Comparison of ENCODE assay signal across 22 cellular contexts in genomic region chr1:8543965-8544364, GRCh38.
DNase-seq lines count a peak whose midpoint lies in the region; ATAC-seq, FAIRE-seq and TF ChIP-seq lines count a peak whose summit lies in the region.
"Had no signal": no experiment of that assay in that cellular context is flagged by ENCODE, and none has a peak within 500 bp of the region (broad histone marks: within the 10 kb centered on the region; RNA-seq: fewer than 3 reads in every experiment).

No MANE protein-coding gene starts in this region.

- H3K27me3 Mint-ChIP-seq in MCF 10A (ENCODE audit: insufficient read depth, unreplicated experiment) = no peaks in the 10 kb centered on the region
- no peaks in the 10 kb centered on the region for H3K27me3 Mint-ChIP-seq in activated CD4-positive, alpha-beta memory T cell treated with anti-CD3 and anti-CD28 coated beads, Interleukin-2, amount 10 ng/mL, durations not matched to agents 7 days and 5 days
- H3K27me3 Mint-ChIP-seq: CD4-positive, alpha-beta T cell had no signal

- peaks cover 12% of the 10 kb centered on the region for H3K4me1 Mint-ChIP-seq in MCF 10A (ENCODE audit: insufficient read depth, unreplicated experiment)
- H3K4me1 Mint-ChIP-seq in activated CD4-positive, alpha-beta memory T cell treated with anti-CD3 and anti-CD28 coated beads, Interleukin-2, amount 10 ng/mL, durations not matched to agents 7 days and 5 days = peaks cover 45% of the 10 kb centered on the region

- no peak for TF ChIP-seq EP300 in K562 (IDR thresholded peaks at IDR 0.05; ENCODE audit: low read length)

- no peak overlapping the region for H3K9ac ChIP-seq in K562 (ENCODE audit: insufficient read depth in 1 of 2, low read depth in 2 of 2, low read length in 2 of 2)
- H3K9ac ChIP-seq: BLaER1 treated with 17β-estradiol and CSF1 and Interleukin-3, amounts not matched to agents 10 nM and 100 nM had no signal

- POLR2A ChIA-PET in MCF 10A (lab: Yijun Ruan, JAX) = interaction anchor here (0.7 to 2.3 kb wide), 6 partner anchors 10 to 900 kb away, joined by 3 to 15 read pairs (median 4); no protein-coding TSS in a partner anchor
- POLR2A ChIA-PET in K562 (lab: Yijun Ruan, JAX) = no interaction called here
- POLR2A ChIA-PET in activated CD4-positive, alpha-beta memory T cell treated with anti-CD3 and anti-CD28 coated beads, Interleukin-2, amount 10 ng/mL, durations not matched to agents 7 days and 5 days (lab: Charles Lee) = no interaction called here

- H3K4me1 ChIP-seq in breast epithelium (no peaks in the 10 kb centered on the region), K562 (replicated peaks in 1 of 2; ENCODE audit: control insufficient read depth in 2 of 2, insufficient read depth in 2 of 2, low read length in 2 of 2) (peaks cover 3 to 20% of the 10 kb centered on the region in 2 experiments; a peak in 3 of 5 replicates), uterus (peaks cover 0 to 25% of the 10 kb centered on the region in 2 donors)
- H3K4me1 ChIP-seq: BE2C, HAP-1 had no signal

- H3K27ac Mint-ChIP-seq in MCF 10A (ENCODE audit: low read depth, unreplicated experiment) = peak overlapping the region; percentile 54
- H3K27ac Mint-ChIP-seq in activated CD4-positive, alpha-beta memory T cell treated with anti-CD3 and anti-CD28 coated beads, Interleukin-2, amount 10 ng/mL, durations not matched to agents 7 days and 5 days = no peak overlapping the region
- H3K27ac Mint-ChIP-seq: CD14-positive monocyte; CD4-positive, alpha-beta T cell had no signal

- FAIRE-seq in G401.6 (lab: Jason Lieb, UNC) (peak; percentile 67), K562 (lab: Jason Lieb, UNC) (no peak)
- FAIRE-seq: H54 had no signal

- intact Hi-C loops in MCF 10A (cut with micrococcal nuclease) (no loop called here), breast epithelium (cut with DNase I; ENCODE audit: low total_unique reads) (no loop called here), K562 (cut with micrococcal nuclease) (no loop called here), uterus (cut with DNase I; ENCODE audit: low total_unique reads) (no loop called here)

- H3K4me3 ChIP-seq in breast epithelium = no peak overlapping the region
- no peak overlapping the region for H3K4me3 ChIP-seq in K562
- no peak overlapping the region for H3K4me3 ChIP-seq in uterus
- H3K4me3 ChIP-seq: BLaER1 treated with 17β-estradiol and CSF1 and Interleukin-3, amounts not matched to agents 10 nM and 100 nM; HAP-1 had no signal

- DNase-seq in MCF 10A (ENCODE audit: unreplicated experiment) (no peak), breast epithelium (ENCODE audit: low spot score in 2 of 2) (no peak), K562 (ENCODE audit: extremely low read depth in 1 of 4, low spot score in 3 of 4) (no peak), uterus (no peak), NCI-H524 (lab: John Stamatoyannopoulos, UW) (no peak)
- no peak for DNase-seq in stimulated activated naive CD4-positive, alpha-beta T cell (lab: John Stamatoyannopoulos, UW)
- DNase-seq in activated CD4-positive, alpha-beta memory T cell treated with anti-CD3 and anti-CD28 coated beads, Interleukin-2, amount 10 ng/mL, durations not matched to agents 7 days and 5 days = no peak
- DNase-seq: ACHN; AML-193; BE2C; Calu3; CD4-positive, alpha-beta T cell; COR-L47; DMS53; DMS79 treated with DMSO at 0.1 percent for 48 hours; GOT3; HFFc6 had no signal

- H3K79me2 ChIP-seq in K562 (ENCODE audit: control insufficient read depth, insufficient read depth, low read length) = peaks cover 7% of the 10 kb centered on the region; the same call in 2 of the 3 replicates

- no peak overlapping the region for H3K4me2 ChIP-seq in K562 (ENCODE audit: insufficient read depth, low read length)
- H3K4me2 ChIP-seq: BLaER1 treated with 17β-estradiol and CSF1 and Interleukin-3, amounts not matched to agents 10 nM and 100 nM had no signal

- no peaks in the 10 kb centered on the region for H3K27me3 ChIP-seq in breast epithelium
- no peaks in the 10 kb centered on the region for H3K27me3 ChIP-seq in K562 (ENCODE audit: control insufficient read depth in 2 of 2, insufficient read depth in 2 of 2, low read length in 2 of 2)
- H3K27me3 ChIP-seq in uterus = no peaks in the 10 kb centered on the region
- H3K27me3 ChIP-seq: BE2C; BLaER1 treated with 17β-estradiol and CSF1 and Interleukin-3, amounts not matched to agents 10 nM and 100 nM had no signal

- TF ChIP-seq POLR2A in breast epithelium (IDR thresholded peaks at IDR 0.05) (no peak), K562 (conservative IDR thresholded peaks at IDR 0.05) (no peak), uterus (IDR thresholded peaks at IDR 0.05) (no peak)

- no peak overlapping the region for H2AFZ ChIP-seq in K562 (ENCODE audit: low read depth, low read length)

- H3K9me3 ChIP-seq in breast epithelium (no peaks in the 10 kb centered on the region), K562 (replicated peaks; ENCODE audit: control insufficient read depth, insufficient read depth, low read depth, low read length) (peaks cover 5% of the 10 kb centered on the region; the same call in 1 of the 2 replicates), uterus (no peaks in the 10 kb centered on the region)
- H3K9me3 ChIP-seq: BE2C, HAP-1 had no signal

- no peak overlapping the region for H3K4me3 Mint-ChIP-seq in MCF 10A (ENCODE audit: unreplicated experiment)
- H3K4me3 Mint-ChIP-seq in activated CD4-positive, alpha-beta memory T cell treated with anti-CD3 and anti-CD28 coated beads, Interleukin-2, amount 10 ng/mL, durations not matched to agents 7 days and 5 days = no peak overlapping the region
- H3K4me3 Mint-ChIP-seq: CD14-positive monocyte; CD4-positive, alpha-beta T cell; HFFc6 had no signal

- ATAC-seq in K562 = no peak

- no TSS peak for BruUV-seq in MCF 10A (replicated peaks; lab: Mats Ljungman, UMichigan)
- no TSS peak for BruUV-seq in K562 (replicated peaks; lab: Mats Ljungman, UMichigan)

- H3K9me3 Mint-ChIP-seq in MCF 10A (ENCODE audit: unreplicated experiment) = no peaks in the 10 kb centered on the region
- H3K9me3 Mint-ChIP-seq in activated CD4-positive, alpha-beta memory T cell treated with anti-CD3 and anti-CD28 coated beads, Interleukin-2, amount 10 ng/mL, durations not matched to agents 7 days and 5 days = peaks cover 7% of the 10 kb centered on the region
- H3K9me3 Mint-ChIP-seq: CD4-positive, alpha-beta T cell; HFFc6 had no signal

- no peaks in the 10 kb centered on the region for H4K20me1 ChIP-seq in K562 (replicated peaks; ENCODE audit: control insufficient read depth, insufficient read depth, low read length)

- in situ Hi-C loops in K562 (cut with MboI) = no loop called here

- TF ChIP-seq CTCF in MCF 10A (IDR thresholded peaks at IDR 0.05; ENCODE audit: unreplicated experiment) (no peak), breast epithelium (IDR thresholded peaks at IDR 0.05) (no peak), K562 (IDR thresholded peaks at IDR 0.05 in 2 of 3, conservative IDR thresholded peaks at IDR 0.05 in 1 of 3; ENCODE audit: insufficient read depth in 2 of 3, low read depth in 1 of 3, low read length in 3 of 3) (no peak), uterus (IDR thresholded peaks at IDR 0.05) (no peak)

- CTCF ChIA-PET in MCF 10A (lab: Yijun Ruan, JAX) (no interaction called here), K562 (lab: Yijun Ruan, JAX; ENCODE audit: low intra/inter-chr PET ratio) (no interaction called here)
- CTCF ChIA-PET in activated CD4-positive, alpha-beta memory T cell treated with anti-CD3 and anti-CD28 coated beads, Interleukin-2, amount 10 ng/mL, durations not matched to agents 7 days and 5 days (lab: Charles Lee) = interaction anchor here (1.2 to 1.4 kb wide), 3 partner anchors 128 to 182 kb away, joined by 3 to 4 read pairs (median 4); no protein-coding TSS in a partner anchor

- H3K9me1 ChIP-seq in K562 (ENCODE audit: control insufficient read depth, insufficient read depth, low read length) = no peaks in the 10 kb centered on the region

- H3K36me3 Mint-ChIP-seq in MCF 10A (ENCODE audit: insufficient read depth, unreplicated experiment) = peaks cover 25% of the 10 kb centered on the region
- H3K36me3 Mint-ChIP-seq in activated CD4-positive, alpha-beta memory T cell treated with anti-CD3 and anti-CD28 coated beads, Interleukin-2, amount 10 ng/mL, durations not matched to agents 7 days and 5 days (ENCODE audit: low read depth) = peaks cover 47% of the 10 kb centered on the region

- no peaks in the 10 kb centered on the region for H3K36me3 ChIP-seq in breast epithelium
- H3K36me3 ChIP-seq in K562 (ENCODE audit: control insufficient read depth, insufficient read depth, low read length) = peaks cover 24% of the 10 kb centered on the region; the same call in 2 of the 3 replicates
- no peaks in the 10 kb centered on the region for H3K36me3 ChIP-seq in uterus
- H3K36me3 ChIP-seq: BE2C, HAP-1 had no signal

- H3K27ac ChIP-seq in breast epithelium (no peak overlapping the region), K562 (ENCODE audit: extremely low read depth, low read depth, low read length) (no peak overlapping the region), uterus (peak overlapping the region; percentile 90 to 93)
- H3K27ac ChIP-seq: BLaER1 treated with 17β-estradiol and CSF1 and Interleukin-3, amounts not matched to agents 10 nM and 100 nM had no signal

- no peak for TF ChIP-seq RAD21 in K562 (CRISPR knock-in tag; conservative IDR thresholded peaks at IDR 0.05 in 1 of 2, IDR thresholded peaks at IDR 0.05 in 1 of 2)

TF ChIP-seq in K562, 482 proteins besides CTCF, POLR2A, EP300 and RAD21:
- 0 out of 4 replicates have a peak, but pooled peaks of 1 of the 2 experiments have one; percentile 13 for TF ChIP-seq TRIM24 (IDR thresholded peaks at IDR 0.05)
- TF ChIP-seq SLC30A9 (CRISPR knock-in tag; IDR thresholded peaks at IDR 0.05) = no peak
- no peak for TF ChIP-seq NBN (IDR thresholded peaks at IDR 0.05; ENCODE audit: low read depth)
- peak; percentile 93 for TF ChIP-seq ZNF324 (CRISPR knock-in tag; IDR thresholded peaks at IDR 0.05)
- TF ChIP-seq CBX3 (IDR thresholded peaks at IDR 0.05; ENCODE audit: borderline replicate concordance in 1 of 2, low read length in 2 of 2) = peak in 1 of 2 experiments; percentile 74; a peak in 2 of 3 replicates
- TF ChIP-seq ZNF717 (CRISPR knock-in tag; IDR thresholded peaks at IDR 0.05) = no peak

Comparison
In these comparisons a context has a peak if more than half of its experiments do, and no peak if none do; other contexts are left out.
1. H3K27ac ChIP-seq: peak in uterus (2 of 2); none in breast epithelium (0 of 2) and K562 (single experiment).